ENCODE assay signal across 1 cellular context in genomic region chr12:52032797-52033505, GRCh38.
TF ChIP-seq lines count a peak whose summit lies in the region.

No MANE protein-coding gene starts in this region.

TF ChIP-seq in GM12878, 131 proteins besides CTCF, POLR2A, EP300 and RAD21 (continues in another document):
- no peak for TF ChIP-seq REST (IDR thresholded peaks at IDR 0.05; ENCODE audit: low read depth, low read length)
- TF ChIP-seq MEF2A (IDR thresholded peaks at IDR 0.05; ENCODE audit: insufficient read depth, low read depth, low read length), result no peak
- peak; percentile 66; the same call in 1 of the 2 replicates for TF ChIP-seq JUND (IDR thresholded peaks at IDR 0.05; ENCODE audit: low read depth, low read length)
- TF ChIP-seq MTA2 (IDR thresholded peaks at IDR 0.05; ENCODE audit: low read depth), result no peak; the same call in 1 of the 2 replicates
- TF ChIP-seq SMAD5 (IDR thresholded peaks at IDR 0.05; ENCODE audit: low read depth), result no peak
- no peak for TF ChIP-seq FOS (IDR thresholded peaks at IDR 0.05; ENCODE audit: borderline replicate concordance, extremely low read depth, insufficient read length)
- peak; percentile 87; the same call in 2 of the 3 replicates for TF ChIP-seq POU2F2 (IDR thresholded peaks at IDR 0.05; ENCODE audit: borderline replicate concordance, low read depth, low read length)
- no peak for TF ChIP-seq SUPT20H (IDR thresholded peaks at IDR 0.05; ENCODE audit: borderline replicate concordance, control insufficient read depth, low read depth, low read length)
- no peak for TF ChIP-seq KAT2A (conservative IDR thresholded peaks at IDR 0.05; ENCODE audit: control insufficient read depth, low read depth, low read length)
- TF ChIP-seq SIX5 (IDR thresholded peaks at IDR 0.05; ENCODE audit: low read depth, low read length, severe bottlenecking), result no peak
- TF ChIP-seq STAT3 (IDR thresholded peaks at IDR 0.05; ENCODE audit: low read depth, low read length), result no peak
- TF ChIP-seq RB1 (IDR thresholded peaks at IDR 0.05; ENCODE audit: borderline replicate concordance), result peak; percentile 33; the same call in 1 of the 2 replicates
- no peak for TF ChIP-seq E2F4 (IDR thresholded peaks at IDR 0.05; ENCODE audit: low read depth, low read length)
- no peak for TF ChIP-seq NR2C2 (IDR thresholded peaks at IDR 0.05; ENCODE audit: borderline replicate concordance, control insufficient read depth, insufficient read length, low read depth)
- no peak for TF ChIP-seq FOXM1 (IDR thresholded peaks at IDR 0.05; ENCODE audit: low read depth, low read length)
- no peak for TF ChIP-seq ZNF384 (IDR thresholded peaks at IDR 0.05; ENCODE audit: borderline replicate concordance, low read depth, low read length)
- peak; percentile 65; the same call in 1 of the 2 replicates for TF ChIP-seq PAX5 (IDR thresholded peaks at IDR 0.05; ENCODE audit: borderline replicate concordance, low read depth, low read length)
- no peak for TF ChIP-seq NRF1 (conservative IDR thresholded peaks at IDR 0.05; ENCODE audit: low read depth, low read length)
- TF ChIP-seq BMI1 (IDR thresholded peaks at IDR 0.05; ENCODE audit: borderline replicate concordance), result no peak
- no peak for TF ChIP-seq USF1 (IDR thresholded peaks at IDR 0.05; ENCODE audit: borderline replicate concordance, extremely low read length, insufficient read depth, low read depth, low read length)
- TF ChIP-seq IKZF1 (conservative IDR thresholded peaks at IDR 0.05), result peak; percentile 85
- TF ChIP-seq LARP7 (IDR thresholded peaks at IDR 0.05), result no peak
- no peak for TF ChIP-seq CBX3 (IDR thresholded peaks at IDR 0.05; ENCODE audit: borderline replicate concordance, low read depth)
- TF ChIP-seq RAD51 (IDR thresholded peaks at IDR 0.05), result no peak
- no peak for TF ChIP-seq JUNB (IDR thresholded peaks at IDR 0.05)
- no peak for TF ChIP-seq SKIL (IDR thresholded peaks at IDR 0.05; ENCODE audit: low read depth, poor library complexity, severe bottlenecking)
- TF ChIP-seq WRNIP1 (IDR thresholded peaks at IDR 0.05; ENCODE audit: borderline replicate concordance, low read depth, low read length), result no peak
- TF ChIP-seq CUX1 (IDR thresholded peaks at IDR 0.05; ENCODE audit: insufficient replicate concordance, low read depth, low read length), result no peak
- TF ChIP-seq ZNF24 (IDR thresholded peaks at IDR 0.05), result no peak
- no peak for TF ChIP-seq ZBED1 (IDR thresholded peaks at IDR 0.05; ENCODE audit: borderline replicate concordance)
- no peak for TF ChIP-seq BCLAF1 (IDR thresholded peaks at IDR 0.05)
- TF ChIP-seq ZBTB33 (IDR thresholded peaks at IDR 0.05), result no peak
- TF ChIP-seq NR2F1 (conservative IDR thresholded peaks at IDR 0.05), result 0 out of 2 replicates have a peak, but pooled peaks have one; percentile 18
- no peak for TF ChIP-seq CHD4 (IDR thresholded peaks at IDR 0.05)
- no peak for TF ChIP-seq ZNF217 (IDR thresholded peaks at IDR 0.05)
- no peak for TF ChIP-seq CHD1 (IDR thresholded peaks at IDR 0.05; ENCODE audit: low read depth, low read length)
- no peak for TF ChIP-seq ZSCAN29 (IDR thresholded peaks at IDR 0.05)
- TF ChIP-seq NFYA (IDR thresholded peaks at IDR 0.05; ENCODE audit: borderline replicate concordance, low read depth, low read length), result no peak
- no peak for TF ChIP-seq USF2 (IDR thresholded peaks at IDR 0.05; ENCODE audit: borderline replicate concordance, low read depth, low read length)
- TF ChIP-seq TCF12 (IDR thresholded peaks at IDR 0.05; ENCODE audit: low read depth, low read length), result peak; percentile 58; the same call in 1 of the 2 replicates
- TF ChIP-seq PML (IDR thresholded peaks at IDR 0.05; ENCODE audit: low read length), result no peak
- TF ChIP-seq SIN3A (IDR thresholded peaks at IDR 0.05; ENCODE audit: low read depth, low read length), result no peak
- no peak for TF ChIP-seq ASH2L (IDR thresholded peaks at IDR 0.05; ENCODE audit: borderline replicate concordance, low read depth)
- peak; percentile 62 to 67 for TF ChIP-seq IKZF2 (IDR thresholded peaks at IDR 0.05)
- TF ChIP-seq RFX5 (IDR thresholded peaks at IDR 0.05; ENCODE audit: low read depth, low read length), result no peak; the same call in 1 of the 2 replicates
- peak; percentile 83 for TF ChIP-seq CREM (IDR thresholded peaks at IDR 0.05; ENCODE audit: low read depth)
- TF ChIP-seq MYC (IDR thresholded peaks at IDR 0.05; ENCODE audit: insufficient read depth, insufficient read length, insufficient replicate concordance, low read length, severe bottlenecking), result no peak
